ENCODE assay signal across 1 cellular context in genomic region chr20:19688031-19688806, GRCh38.
TF ChIP-seq lines count a peak whose summit lies in the region.

No MANE protein-coding gene starts in this region.

TF ChIP-seq in HepG2, 621 proteins besides CTCF, POLR2A, EP300 and RAD21 (continued from another document and continues in another):
- TF ChIP-seq ZNF570 (CRISPR knock-in tag; IDR thresholded peaks at IDR 0.05; ENCODE audit: borderline replicate concordance) (no peak), ZNF501 (CRISPR knock-in tag; IDR thresholded peaks at IDR 0.05) (0 out of 2 replicates have a peak, but pooled peaks have one; percentile 46), ATF7-NPFF (CRISPR knock-in tag; IDR thresholded peaks at IDR 0.05; ENCODE audit: low read depth) (no peak), PHB2 (IDR thresholded peaks at IDR 0.05; ENCODE audit: partially characterized antibody) (no peak), ZBTB7B (CRISPR knock-in tag; IDR thresholded peaks at IDR 0.05) (no peak), CBX5 (CRISPR knock-in tag; IDR thresholded peaks at IDR 0.05; ENCODE audit: borderline replicate concordance) (no peak), ZXDC (CRISPR knock-in tag; IDR thresholded peaks at IDR 0.05) (no peak), ZNF670 (CRISPR knock-in tag; IDR thresholded peaks at IDR 0.05; ENCODE audit: borderline replicate concordance) (no peak), ZNF788 (CRISPR knock-in tag; IDR thresholded peaks at IDR 0.05; ENCODE audit: borderline replicate concordance) (no peak), ZBED4 (CRISPR knock-in tag; IDR thresholded peaks at IDR 0.05; ENCODE audit: borderline replicate concordance) (no peak), KLF11 (CRISPR knock-in tag; IDR thresholded peaks at IDR 0.05) (no peak), SAFB2 (CRISPR knock-in tag; IDR thresholded peaks at IDR 0.05; ENCODE audit: borderline replicate concordance, low read depth) (no peak), ZNF761 (CRISPR knock-in tag; conservative IDR thresholded peaks at IDR 0.05) (no peak), ZSCAN5A (CRISPR knock-in tag; IDR thresholded peaks at IDR 0.05; ENCODE audit: borderline replicate concordance) (no peak), STAG1 (CRISPR knock-in tag; IDR thresholded peaks at IDR 0.05) (peak; percentile 64), TFDP1 (CRISPR knock-in tag; IDR thresholded peaks at IDR 0.05; ENCODE audit: borderline replicate concordance) (no peak), ZFP82 (CRISPR knock-in tag; IDR thresholded peaks at IDR 0.05; ENCODE audit: borderline replicate concordance) (no peak), ZNF468 (CRISPR knock-in tag; IDR thresholded peaks at IDR 0.05) (no peak), MTF1 (CRISPR knock-in tag; IDR thresholded peaks at IDR 0.05) (no peak), ZNF709 (CRISPR knock-in tag; IDR thresholded peaks at IDR 0.05) (no peak), ZNF33B (CRISPR knock-in tag; IDR thresholded peaks at IDR 0.05) (0 out of 2 replicates have a peak, but pooled peaks have one; percentile 33), POLR2AphosphoS2 (IDR thresholded peaks at IDR 0.05; ENCODE audit: low read depth, low read length) (no peak), GABPB1 (CRISPR knock-in tag; IDR thresholded peaks at IDR 0.05) (peak; percentile 63), SATB2 (CRISPR knock-in tag; IDR thresholded peaks at IDR 0.05) (no peak), SOX13 (IDR thresholded peaks at IDR 0.05) (no peak), SOX13 (CRISPR knock-in tag; conservative IDR thresholded peaks at IDR 0.05 in 1 of 2, IDR thresholded peaks at IDR 0.05 in 1 of 2) (no peak), ZNF687 (CRISPR knock-in tag; IDR thresholded peaks at IDR 0.05) (0 out of 2 replicates have a peak, but pooled peaks have one; percentile 11), JDP2 (CRISPR knock-in tag; IDR thresholded peaks at IDR 0.05; ENCODE audit: borderline replicate concordance) (no peak), GPBP1L1 (CRISPR knock-in tag; IDR thresholded peaks at IDR 0.05) (no peak), ZNF263 (CRISPR knock-in tag; IDR thresholded peaks at IDR 0.05) (no peak), RFXANK (CRISPR knock-in tag; IDR thresholded peaks at IDR 0.05) (no peak), PBX2 (CRISPR knock-in tag; IDR thresholded peaks at IDR 0.05) (no peak), ZNF691 (CRISPR knock-in tag; IDR thresholded peaks at IDR 0.05; ENCODE audit: borderline replicate concordance, low read depth) (no peak), HMGA1 (CRISPR knock-in tag; conservative IDR thresholded peaks at IDR 0.05) (no peak), ZNF597 (CRISPR knock-in tag; IDR thresholded peaks at IDR 0.05) (no peak), TSC22D2 (CRISPR knock-in tag; IDR thresholded peaks at IDR 0.05; ENCODE audit: borderline replicate concordance) (no peak), ZNF124 (CRISPR knock-in tag; IDR thresholded peaks at IDR 0.05) (no peak), MAF1 (CRISPR knock-in tag; IDR thresholded peaks at IDR 0.05; ENCODE audit: borderline replicate concordance) (no peak), BCL3 (CRISPR knock-in tag; IDR thresholded peaks at IDR 0.05) (0 out of 2 replicates have a peak, but pooled peaks have one; percentile 38), ZNF382 (CRISPR knock-in tag; IDR thresholded peaks at IDR 0.05; ENCODE audit: borderline replicate concordance) (no peak), ZNF143 (CRISPR knock-in tag; IDR thresholded peaks at IDR 0.05) (no peak), E2F5 (CRISPR knock-in tag; conservative IDR thresholded peaks at IDR 0.05) (no peak), ZZZ3 (CRISPR knock-in tag; IDR thresholded peaks at IDR 0.05; ENCODE audit: borderline replicate concordance) (no peak), MYNN (CRISPR knock-in tag; IDR thresholded peaks at IDR 0.05; ENCODE audit: low read depth) (no peak), CC2D1A (CRISPR knock-in tag; IDR thresholded peaks at IDR 0.05) (no peak)
